ENCODE assay signal across 7 cellular contexts in the genomic region with DNA sequence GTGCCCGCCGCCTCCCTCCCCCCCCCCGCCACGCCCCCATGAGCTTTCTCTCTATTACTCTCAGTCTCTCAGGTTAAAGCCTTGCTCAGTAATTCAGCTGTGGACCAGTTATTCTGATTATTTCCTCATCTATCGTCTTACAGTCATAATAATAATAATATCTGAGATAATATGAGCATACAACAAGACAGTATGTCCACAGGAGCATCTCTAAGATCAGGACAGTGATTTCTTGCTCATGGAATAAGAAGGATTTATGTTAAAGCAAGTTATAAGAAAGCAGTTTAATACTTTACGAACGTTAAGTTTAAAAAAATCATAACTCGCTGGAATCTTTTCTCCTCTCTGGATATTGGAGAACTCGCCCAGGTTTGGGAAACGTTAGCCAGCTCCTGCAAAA. TPM values are rescaled to one million over a fixed set of nuclear protein-coding genes. Genes with fewer than 3 reads are reported as not detected.
DNase-seq lines count a peak whose midpoint lies in the region; ATAC-seq and TF ChIP-seq lines count a peak whose summit lies in the region.

No MANE protein-coding gene starts in this region.

- H3K4me1 ChIP-seq in subcutaneous abdominal adipose tissue (ENCODE audit: control insufficient read depth in 5 of 5, insufficient read depth in 5 of 5, low read length in 5 of 5), result peaks cover 1 to 65% (median 52%) of the 10 kb centered on the region in 5 donors

- H3K27ac Mint-ChIP-seq in IgD-negative memory B cell, result peak overlapping the region; percentile 76 to 97 (median 84)

- in situ Hi-C loops in astrocyte of the spinal cord (cut with HindIII; ENCODE audit: low sequenced_read_pairs), result no loop called here

- peak overlapping the region; percentile 92 for H3K27ac ChIP-seq in layer of hippocampus (ENCODE audit: low read depth, low read length)
- peak overlapping the region; percentile 95 for H3K27ac ChIP-seq in subcutaneous abdominal adipose tissue (ENCODE audit: low read depth, low read length)

- peak overlapping the region; percentile 87 to 99 (median 97) for H3K4me3 Mint-ChIP-seq in IgD-negative memory B cell

- no peaks in the 10 kb centered on the region for H3K9me3 ChIP-seq in subcutaneous abdominal adipose tissue (ENCODE audit: control insufficient read depth in 5 of 5, low read length in 5 of 5)

- peaks cover 1% of the 10 kb centered on the region for H3K27me3 Mint-ChIP-seq in IgD-negative memory B cell

- no peak for TF ChIP-seq POLR2A in GM18505 (IDR thresholded peaks at IDR 0.05; ENCODE audit: borderline replicate concordance, extremely low read depth, insufficient read depth, insufficient read length)

- H3K27me3 ChIP-seq in layer of hippocampus (ENCODE audit: control insufficient read depth, insufficient read depth, low read length), result no peaks in the 10 kb centered on the region
- no peaks in the 10 kb centered on the region for H3K27me3 ChIP-seq in subcutaneous abdominal adipose tissue (ENCODE audit: control insufficient read depth in 5 of 5, insufficient read depth in 4 of 5, low read length in 5 of 5)

- H3K36me3 Mint-ChIP-seq in IgD-negative memory B cell, result peaks cover 2% of the 10 kb centered on the region

- peaks cover 31 to 34% (median 31%) of the 10 kb centered on the region in 3 donors for H3K4me1 Mint-ChIP-seq in IgD-negative memory B cell

- H3K9ac ChIP-seq in subcutaneous abdominal adipose tissue (ENCODE audit: low read length in 5 of 5), result peak overlapping the region; percentile 48 to 88 (median 81)

- H3K4me3 ChIP-seq in astrocyte of the spinal cord (ENCODE audit: low read depth, low read length) (peak overlapping the region; percentile 53), subcutaneous abdominal adipose tissue (ENCODE audit: low read depth in 1 of 5, low read length in 5 of 5) (peak overlapping the region; percentile 71 to 79 (median 71))

- H3K36me3 ChIP-seq in subcutaneous abdominal adipose tissue (ENCODE audit: control insufficient read depth in 5 of 5, insufficient read depth in 5 of 5, low read length in 5 of 5), result peaks cover 0 to 7% (median 0%) of the 10 kb centered on the region in 5 donors

- no peaks in the 10 kb centered on the region for H3K9me3 Mint-ChIP-seq in IgD-negative memory B cell

- DNase-seq in astrocyte of the spinal cord (ENCODE audit: low read depth, low spot score), result no peak
- DNase-seq in NCI-H345 treated with DMSO at 0.1 percent for 48 hours (lab: John Stamatoyannopoulos, UW; ENCODE audit: unreplicated experiment), result no peak

- TF ChIP-seq CTCF in astrocyte of the spinal cord (IDR thresholded peaks at IDR 0.05; ENCODE audit: low read depth, low read length), result no peak

- ATAC-seq in GM18505 (IDR thresholded peaks at IDR 0.05; ENCODE audit: unreplicated experiment) (no peak), HG03135 (IDR thresholded peaks at IDR 0.05; ENCODE audit: unreplicated experiment) (no peak)

RNA-seq across cellular contexts. Expression of a gene that starts 0.7 kb away (rescaled TPM):
- 4.8 TPM for polyA plus RNA-seq in IgD-negative memory B cell
